ENCODE assay signal across 10 cellular contexts in the genomic region with DNA sequence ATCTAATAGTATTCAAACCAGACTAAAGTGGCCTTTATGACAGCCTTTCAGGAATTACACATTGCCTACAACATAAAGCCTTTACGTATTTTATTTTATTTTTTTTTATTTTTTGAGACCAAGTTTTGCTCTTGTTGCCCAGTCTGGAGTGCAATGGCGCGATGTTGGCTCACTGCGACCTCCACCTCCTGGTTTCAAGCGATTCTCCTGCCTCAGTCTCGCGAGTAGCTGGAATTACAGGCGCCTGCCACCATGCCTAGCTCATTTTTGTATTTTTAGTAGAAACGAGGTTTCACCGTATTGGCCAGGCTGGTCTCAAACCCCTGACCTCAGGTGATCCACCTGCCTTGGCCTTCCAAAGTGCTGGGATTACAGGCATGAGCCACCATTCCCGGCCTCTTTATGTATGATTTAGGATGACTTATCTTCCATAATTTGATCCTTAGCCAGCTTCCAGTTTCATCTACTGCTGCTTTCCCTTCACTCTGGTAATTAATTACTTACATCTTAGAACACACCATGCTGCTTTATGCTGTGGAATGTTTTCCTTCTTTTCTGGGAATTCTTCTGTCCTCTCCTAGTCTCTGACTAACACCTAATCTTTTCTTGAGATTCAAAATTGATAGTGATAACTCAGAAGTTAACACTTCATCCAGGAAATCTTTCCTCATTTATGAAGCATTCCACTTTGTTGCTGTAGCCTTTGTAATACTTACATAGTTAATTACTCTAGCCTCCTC. TPM values are rescaled to one million over a fixed set of nuclear protein-coding genes. Genes with fewer than 3 reads are reported as not detected.
DNase-seq lines count a peak whose midpoint lies in the region; ATAC-seq, FAIRE-seq and TF ChIP-seq lines count a peak whose summit lies in the region.
"Had no signal": no experiment of that assay in that cellular context is flagged by ENCODE, and none has a peak within 500 bp of the region (broad histone marks: within the 10 kb centered on the region; RNA-seq: fewer than 3 reads in every experiment).

No MANE protein-coding gene starts in this region.

- H3K4me3 ChIP-seq in PC-3 (ENCODE audit: low read length) (peak overlapping the region; percentile 99), smooth muscle cell (no peak overlapping the region)

- POLR2A ChIA-PET in PC-3 (lab: Charles Lee; ENCODE audit: unreplicated experiment): no interaction called here

- H3K9ac ChIP-seq in PC-3 (ENCODE audit: low read length) (no peak overlapping the region), smooth muscle cell (ENCODE audit: low read depth) (no peak overlapping the region)

- intact Hi-C loops in activated naive CD4-positive, alpha-beta T cell treated with anti-CD3 and anti-CD28 coated beads for 36 hours (cut with micrococcal nuclease): no loop called here
- intact Hi-C loops in PC-3 (cut with micrococcal nuclease): no loop called here
- intact Hi-C loops in Right ventricle myocardium superior (cut with DNase I): no loop called here

- H3K27me3 Mint-ChIP-seq in activated naive CD4-positive, alpha-beta T cell treated with anti-CD3 and anti-CD28 coated beads for 36 hours (ENCODE audit: low read depth): no peaks in the 10 kb centered on the region
- no peaks in the 10 kb centered on the region for H3K27me3 Mint-ChIP-seq in central memory CD8-positive, alpha-beta T cell

- no peaks in the 10 kb centered on the region for H3K9me3 Mint-ChIP-seq in activated naive CD4-positive, alpha-beta T cell treated with anti-CD3 and anti-CD28 coated beads for 36 hours
- H3K9me3 Mint-ChIP-seq in central memory CD8-positive, alpha-beta T cell: no peaks in the 10 kb centered on the region

- DNase-seq in activated naive CD4-positive, alpha-beta T cell treated with anti-CD3 and anti-CD28 coated beads for 36 hours: no peak
- no peak for DNase-seq in activated naive CD4-positive, alpha-beta T cell treated with Interleukin-2 at 50 U/mL for 16 hours
- DNase-seq in PC-3: no peak
- DNase-seq in central memory CD8-positive, alpha-beta T cell (ENCODE audit: low spot score in 2 of 2): no peak
- no peak for DNase-seq in smooth muscle cell (lab: John Stamatoyannopoulos, UW; ENCODE audit: unreplicated experiment)
- no peak for DNase-seq in GF-D8 (lab: John Stamatoyannopoulos, UW)
- no peak for DNase-seq in Right ventricle myocardium superior
- DNase-seq in RCC 7860 (ENCODE audit: low spot score): no peak
- DNase-seq: midbrain, NCI-H2107 had no signal

- 96% methylated on average over 11 of the region's 11 CpGs for WGBS in smooth muscle cell (ENCODE audit: low lambda C conversion rate)

- peak overlapping the region; percentile 89 for H3K4me2 ChIP-seq in PC-3 (ENCODE audit: low read length)
- peak overlapping the region; percentile 90 for H3K4me2 ChIP-seq in smooth muscle cell

- peak overlapping the region; percentile 37 for H3K27ac Mint-ChIP-seq in activated naive CD4-positive, alpha-beta T cell treated with anti-CD3 and anti-CD28 coated beads for 36 hours
- no peak overlapping the region for H3K27ac Mint-ChIP-seq in central memory CD8-positive, alpha-beta T cell (ENCODE audit: low read depth)

- peaks cover 28% of the 10 kb centered on the region for H3K4me1 ChIP-seq in PC-3 (ENCODE audit: insufficient read depth, low read length)
- peaks cover 8% of the 10 kb centered on the region for H3K4me1 ChIP-seq in smooth muscle cell (ENCODE audit: low read depth)

- H3K9me3 ChIP-seq in PC-3 (ENCODE audit: low read length) (no peaks in the 10 kb centered on the region), smooth muscle cell (replicated peaks; ENCODE audit: low read depth) (no peaks in the 10 kb centered on the region)

- no peak for FAIRE-seq in RCC 7860 (lab: Jason Lieb, UNC)

- peaks cover 36% of the 10 kb centered on the region for H4K20me1 ChIP-seq in PC-3 (ENCODE audit: low read length)
- peaks cover 42% of the 10 kb centered on the region for H4K20me1 ChIP-seq in smooth muscle cell (ENCODE audit: low read depth)

- peaks cover 39% of the 10 kb centered on the region for H3K4me1 Mint-ChIP-seq in activated naive CD4-positive, alpha-beta T cell treated with anti-CD3 and anti-CD28 coated beads for 36 hours (ENCODE audit: low read depth)
- peaks cover 32% of the 10 kb centered on the region for H3K4me1 Mint-ChIP-seq in central memory CD8-positive, alpha-beta T cell

- TF ChIP-seq CTCF in PC-3 (conservative IDR thresholded peaks at IDR 0.05; ENCODE audit: low read depth, low read length) (no peak), smooth muscle cell (IDR thresholded peaks at IDR 0.05; ENCODE audit: borderline replicate concordance, insufficient read depth, poor library complexity, severe bottlenecking) (no peak)

- no TSS peak for BruUV-seq in PC-3 (replicated peaks; lab: Mats Ljungman, UMichigan)

- H2AFZ ChIP-seq in PC-3 (ENCODE audit: low read length) (no peak overlapping the region), smooth muscle cell (ENCODE audit: low read depth) (no peak overlapping the region)

- H3K36me3 ChIP-seq in PC-3 (ENCODE audit: low read depth, low read length) (peaks cover 25% of the 10 kb centered on the region), smooth muscle cell (ENCODE audit: low read depth) (peaks cover 7% of the 10 kb centered on the region)

- H3K27me3 ChIP-seq in PC-3 (ENCODE audit: low read length) (no peaks in the 10 kb centered on the region), smooth muscle cell (ENCODE audit: low read depth) (no peaks in the 10 kb centered on the region)

- H3F3A ChIP-seq in PC-3 (ENCODE audit: low read length, unreplicated experiment) (no peaks in the 10 kb centered on the region), smooth muscle cell (ENCODE audit: low read depth) (peaks cover 3% of the 10 kb centered on the region)

- no peak overlapping the region for H3K4me3 Mint-ChIP-seq in activated naive CD4-positive, alpha-beta T cell treated with anti-CD3 and anti-CD28 coated beads for 36 hours
- peak overlapping the region; percentile 87 for H3K4me3 Mint-ChIP-seq in central memory CD8-positive, alpha-beta T cell

- peaks cover 11% of the 10 kb centered on the region for H3K36me3 Mint-ChIP-seq in activated naive CD4-positive, alpha-beta T cell treated with anti-CD3 and anti-CD28 coated beads for 36 hours (ENCODE audit: low read depth)
- H3K36me3 Mint-ChIP-seq in central memory CD8-positive, alpha-beta T cell (ENCODE audit: insufficient read depth): peaks cover 18% of the 10 kb centered on the region

- ATAC-seq in PC-3: no peak
- ATAC-seq in central memory CD8-positive, alpha-beta T cell (replicated peaks; ENCODE audit: extremely low read depth, poor library complexity, severe bottlenecking): no peak
- no peak for ATAC-seq in Right ventricle myocardium superior (ENCODE audit: poor library complexity)

- H3K27ac ChIP-seq in PC-3 (ENCODE audit: low read length) (no peak overlapping the region), smooth muscle cell (ENCODE audit: low read depth) (no peak overlapping the region)

- H3K79me2 ChIP-seq in PC-3 (ENCODE audit: low read length): peaks cover 70% of the 10 kb centered on the region
- H3K79me2 ChIP-seq in smooth muscle cell (ENCODE audit: low read depth): peaks cover 72% of the 10 kb centered on the region

- no peaks in the 10 kb centered on the region for H3K9me2 ChIP-seq in PC-3 (replicated peaks; ENCODE audit: low read length)

- CTCF ChIA-PET in activated naive CD4-positive, alpha-beta T cell treated with anti-CD3 and anti-CD28 coated beads for 36 hours (lab: Charles Lee): no interaction called here
- CTCF ChIA-PET in PC-3 (lab: Charles Lee): no interaction called here

RNA-seq across cellular contexts. Expression of gene USP14, which starts 2.6 kb away (rescaled TPM):
- total RNA-seq in activated naive CD4-positive, alpha-beta T cell treated with anti-CD3 and anti-CD28 coated beads for 36 hours: 10 to 100 TPM; 90.0 to 96.6 TPM
- 30.7 and 31.9 TPM in 2 replicates for total RNA-seq in PC-3 (2014; rRNA removed)
- total RNA-seq in smooth muscle cell: 36.5 and 38.5 TPM in 2 replicates
- polyA plus RNA-seq in smooth muscle cell: 49.0 and 56.8 TPM in 2 replicates
- 47.8 TPM for total RNA-seq in Right ventricle myocardium superior
